In genomic region chr17:39095309-39095686, GRCh38 we compare ENCODE assay signal across 16 cellular contexts. TPM values are rescaled to one million over a fixed set of nuclear protein-coding genes. Genes with fewer than 3 reads are reported as not detected.
DNase-seq lines count a peak whose midpoint lies in the region; ATAC-seq and TF ChIP-seq lines count a peak whose summit lies in the region.
"Had no signal": no experiment of that assay in that cellular context is flagged by ENCODE, and none has a peak within 500 bp of the region (broad histone marks: within the 10 kb centered on the region; RNA-seq: fewer than 3 reads in every experiment).

No MANE protein-coding gene starts in this region.

- H3K27me3 ChIP-seq in CD8-positive, alpha-beta T cell (ENCODE audit: insufficient read depth, low read length) = no peaks in the 10 kb centered on the region
- H3K27me3 ChIP-seq in adipocyte (replicated peaks; ENCODE audit: control insufficient read depth, insufficient read depth, low read length) = no peaks in the 10 kb centered on the region
- H3K27me3 ChIP-seq in MM.1S (replicated peaks; ENCODE audit: insufficient read depth, low read length) = no peaks in the 10 kb centered on the region; the same call in 1 of the 2 replicates
- H3K27me3 ChIP-seq in stomach = peaks cover 0 to 13% (median 0%) of the 10 kb centered on the region in 3 donors
- H3K27me3 ChIP-seq: upper lobe of left lung had no signal

- POLR2A ChIA-PET in activated CD4-positive, alpha-beta T cell treated with anti-CD3 and anti-CD28 coated beads, Interleukin-2, amount 10 ng/mL, durations not matched to agents 7 days and 5 days (lab: Charles Lee) = no interaction called here
- POLR2A ChIA-PET in CD8-positive, alpha-beta T cell (lab: Charles Lee) = interaction anchor here (1.4 to 9.1 kb wide), 2 partner anchors 8 to 57 kb away, joined by 4 to 72 read pairs; partner anchors contain the start of gene PLXDC1
- POLR2A ChIA-PET in RWPE1 (lab: Yijun Ruan, JAX; ENCODE audit: low non-redundant PET) = no interaction called here

- no peaks in the 10 kb centered on the region for H3K79me2 ChIP-seq in MM.1S (ENCODE audit: low read length)

- H3K36me3 ChIP-seq in CD8-positive, alpha-beta T cell (ENCODE audit: insufficient read depth, low read length) = no peaks in the 10 kb centered on the region
- no peaks in the 10 kb centered on the region for H3K36me3 ChIP-seq in adipocyte (ENCODE audit: control insufficient read depth, insufficient read depth, low read length, severe bottlenecking)
- no peaks in the 10 kb centered on the region for H3K36me3 ChIP-seq in MM.1S (replicated peaks; ENCODE audit: insufficient read depth, low read length)
- H3K36me3 ChIP-seq in stomach = no peaks in the 10 kb centered on the region
- H3K36me3 ChIP-seq: upper lobe of left lung had no signal

- no peak for DNase-seq in activated CD4-positive, alpha-beta T cell treated with anti-CD3 and anti-CD28 coated beads, Interleukin-2, amount 10 ng/mL, durations not matched to agents 7 days and 5 days
- DNase-seq in activated CD4-positive, alpha-beta T cell treated with anti-CD3 and anti-CD28 coated beads, Interleukin-2, amount 50 U/mL, for 1 hour = no peak
- DNase-seq in CD8-positive, alpha-beta T cell = no peak
- DNase-seq in adipocyte (ENCODE audit: low read depth) = peak; percentile 41
- DNase-seq in natural killer cell treated with Interleukin-12 subunit alpha and Interleukin-12 subunit beta and Interleukin-15 and Interleukin-18, amount 100 ng/mL, for 72 hours (ENCODE audit: low spot score) = no peak
- DNase-seq in RWPE1 (ENCODE audit: low spot score) = no peak
- no peak for DNase-seq in MM.1S
- no peak for DNase-seq in stomach
- DNase-seq: activated effector memory CD4-positive, alpha-beta T cell treated with anti-CD3 and anti-CD28 coated beads, Interleukin-2, amount 50 U/mL, for 16 hours; dermis blood vessel endothelial cell; glutamatergic neuron; NCI-H1417; upper lobe of left lung had no signal

- no peaks in the 10 kb centered on the region for H4K20me1 ChIP-seq in MM.1S (ENCODE audit: insufficient read depth, low read length)

- CTCF ChIA-PET in activated CD4-positive, alpha-beta T cell treated with anti-CD3 and anti-CD28 coated beads, Interleukin-2, amount 10 ng/mL, durations not matched to agents 7 days and 5 days (lab: Charles Lee) = interaction anchor here (0.6 to 1.8 kb wide), 2 partner anchors 15 to 112 kb away, joined by 3 to 4 read pairs; no protein-coding TSS in a partner anchor
- CTCF ChIA-PET in CD8-positive, alpha-beta T cell (lab: Charles Lee) = interaction anchor here (1.4 to 7.3 kb wide), 3 partner anchors 8 to 79 kb away, joined by 4 to 94 read pairs (median 4); partner anchors contain the start of gene PLXDC1
- CTCF ChIA-PET in RWPE1 (lab: Yijun Ruan, JAX) = interaction anchor here (0.6 to 0.7 kb wide), 2 partner anchors 75 to 112 kb away, joined by 3 read pairs; no protein-coding TSS in a partner anchor

- peaks cover 77% of the 10 kb centered on the region for H3K4me1 Mint-ChIP-seq in activated CD4-positive, alpha-beta T cell treated with anti-CD3 and anti-CD28 coated beads, Interleukin-2, amount 10 ng/mL, durations not matched to agents 7 days and 5 days
- peaks cover 83% of the 10 kb centered on the region for H3K4me1 Mint-ChIP-seq in CD8-positive, alpha-beta T cell (ENCODE audit: low read depth)
- H3K4me1 Mint-ChIP-seq in natural killer cell treated with Interleukin-12 subunit alpha and Interleukin-12 subunit beta and Interleukin-15 and Interleukin-18, amount 100 ng/mL, for 72 hours (ENCODE audit: low read depth in 2 of 2) = peaks cover 70 to 71% of the 10 kb centered on the region in 2 donors

- no peak for ATAC-seq in CD8-positive, alpha-beta T cell
- no peak for ATAC-seq in natural killer cell treated with Interleukin-12 subunit alpha and Interleukin-12 subunit beta and Interleukin-15 and Interleukin-18, amount 100 ng/mL, for 72 hours

- H3K9me2 ChIP-seq in MM.1S (replicated peaks; ENCODE audit: insufficient read depth, low read length) = no peaks in the 10 kb centered on the region

- H3K4me3 Mint-ChIP-seq in activated CD4-positive, alpha-beta T cell treated with anti-CD3 and anti-CD28 coated beads, Interleukin-2, amount 10 ng/mL, durations not matched to agents 7 days and 5 days = peak overlapping the region; percentile 71
- H3K4me3 Mint-ChIP-seq in CD8-positive, alpha-beta T cell = peak overlapping the region; percentile 56
- H3K4me3 Mint-ChIP-seq in natural killer cell treated with Interleukin-12 subunit alpha and Interleukin-12 subunit beta and Interleukin-15 and Interleukin-18, amount 100 ng/mL, for 72 hours = peak overlapping the region; percentile 82

- 40 to 57% (median 46%) methylated on average over 5 of the region's 5 CpGs for WGBS in stomach, 5 donors

- peak overlapping the region; percentile 96 for H3K27ac Mint-ChIP-seq in activated CD4-positive, alpha-beta T cell treated with anti-CD3 and anti-CD28 coated beads, Interleukin-2, amount 10 ng/mL, durations not matched to agents 7 days and 5 days
- H3K27ac Mint-ChIP-seq in CD8-positive, alpha-beta T cell = peak overlapping the region; percentile 84
- peak overlapping the region; percentile 71 to 72 for H3K27ac Mint-ChIP-seq in natural killer cell treated with Interleukin-12 subunit alpha and Interleukin-12 subunit beta and Interleukin-15 and Interleukin-18, amount 100 ng/mL, for 72 hours

- no peak for TF ChIP-seq POLR2A in stomach (IDR thresholded peaks at IDR 0.05)

- no peaks in the 10 kb centered on the region for H3K9me3 ChIP-seq in CD8-positive, alpha-beta T cell (ENCODE audit: low read length)
- H3K9me3 ChIP-seq in adipocyte (ENCODE audit: control insufficient read depth, low read length) (no peaks in the 10 kb centered on the region), MM.1S (replicated peaks; ENCODE audit: insufficient read depth, low read length) (no peaks in the 10 kb centered on the region), stomach (no peaks in the 10 kb centered on the region)
- H3K9me3 ChIP-seq: upper lobe of left lung had no signal

- peaks cover 1% of the 10 kb centered on the region for H3K36me3 Mint-ChIP-seq in activated CD4-positive, alpha-beta T cell treated with anti-CD3 and anti-CD28 coated beads, Interleukin-2, amount 10 ng/mL, durations not matched to agents 7 days and 5 days (ENCODE audit: low read depth)
- H3K36me3 Mint-ChIP-seq in CD8-positive, alpha-beta T cell = no peaks in the 10 kb centered on the region
- no peaks in the 10 kb centered on the region for H3K36me3 Mint-ChIP-seq in natural killer cell treated with Interleukin-12 subunit alpha and Interleukin-12 subunit beta and Interleukin-15 and Interleukin-18, amount 100 ng/mL, for 72 hours

- H3K27me3 Mint-ChIP-seq in activated CD4-positive, alpha-beta T cell treated with anti-CD3 and anti-CD28 coated beads, Interleukin-2, amount 10 ng/mL, durations not matched to agents 7 days and 5 days = no peaks in the 10 kb centered on the region
- H3K27me3 Mint-ChIP-seq in CD8-positive, alpha-beta T cell (ENCODE audit: low read depth) = no peaks in the 10 kb centered on the region
- no peaks in the 10 kb centered on the region for H3K27me3 Mint-ChIP-seq in natural killer cell treated with Interleukin-12 subunit alpha and Interleukin-12 subunit beta and Interleukin-15 and Interleukin-18, amount 100 ng/mL, for 72 hours

- H3K9me3 Mint-ChIP-seq in activated CD4-positive, alpha-beta T cell treated with anti-CD3 and anti-CD28 coated beads, Interleukin-2, amount 10 ng/mL, durations not matched to agents 7 days and 5 days = no peaks in the 10 kb centered on the region
- H3K9me3 Mint-ChIP-seq in CD8-positive, alpha-beta T cell = no peaks in the 10 kb centered on the region
- H3K9me3 Mint-ChIP-seq in natural killer cell treated with Interleukin-12 subunit alpha and Interleukin-12 subunit beta and Interleukin-15 and Interleukin-18, amount 100 ng/mL, for 72 hours = no peaks in the 10 kb centered on the region

- H3K9ac ChIP-seq in adipocyte (ENCODE audit: low read length) (no peak overlapping the region), MM.1S (ENCODE audit: low read length) (no peak overlapping the region)

- no peak overlapping the region for H3K27ac ChIP-seq in CD8-positive, alpha-beta T cell (ENCODE audit: low read depth, low read length)
- H3K27ac ChIP-seq in RWPE1 (no peak overlapping the region), MM.1S (ENCODE audit: low read length) (no peak overlapping the region), stomach (peak overlapping the region in 2 of 5 donors; percentile 63 to 77)

- intact Hi-C loops in CD8-positive, alpha-beta T cell (cut with DNase I, micrococcal nuclease) = loop anchor here in 1 of 2 experiments (10.0 kb wide), 1 partner anchor 220 kb away; the partner anchor contains the start of gene LASP1
- intact Hi-C loops in stomach (cut with DNase I; ENCODE audit: low total_unique reads) = no loop called here

- H3F3A ChIP-seq in MM.1S (ENCODE audit: insufficient read depth, low read length) = no peaks in the 10 kb centered on the region

- no peak for TF ChIP-seq CTCF in CD8-positive, alpha-beta T cell (IDR thresholded peaks at IDR 0.05)
- TF ChIP-seq CTCF in RWPE1 (conservative IDR thresholded peaks at IDR 0.05; ENCODE audit: low read depth) = no peak
- no peak for TF ChIP-seq CTCF in MM.1S (IDR thresholded peaks at IDR 0.05; ENCODE audit: low read length)
- TF ChIP-seq CTCF in stomach (IDR thresholded peaks at IDR 0.05) = no peak

- TF ChIP-seq EP300 in stomach (IDR thresholded peaks at IDR 0.05) = no peak

- H2AFZ ChIP-seq in MM.1S (ENCODE audit: low read length) = no peak overlapping the region

- no peak overlapping the region for H3K4me3 ChIP-seq in CD8-positive, alpha-beta T cell (ENCODE audit: low read depth, low read length)
- H3K4me3 ChIP-seq in adipocyte (ENCODE audit: low read length) = no peak overlapping the region
- no peak overlapping the region for H3K4me3 ChIP-seq in MM.1S (ENCODE audit: low read length)
- H3K4me3 ChIP-seq in stomach = no peak overlapping the region
- H3K4me3 ChIP-seq: lung, upper lobe of left lung had no signal

- no peak overlapping the region for H3K4me2 ChIP-seq in MM.1S (ENCODE audit: low read depth, low read length)

- peaks cover 83% of the 10 kb centered on the region for H3K4me1 ChIP-seq in CD8-positive, alpha-beta T cell (ENCODE audit: insufficient read depth, low read length)
- H3K4me1 ChIP-seq in adipocyte (ENCODE audit: control insufficient read depth, insufficient read depth, low read length) (peaks cover 6% of the 10 kb centered on the region), MM.1S (ENCODE audit: low read length) (no peaks in the 10 kb centered on the region), stomach (peaks cover 0 to 63% (median 31%) of the 10 kb centered on the region in 4 donors)

RNA-seq across cellular contexts. Expression of gene PLXDC1, which starts 56.1 kb away (rescaled TPM):
- total RNA-seq in activated CD4-positive, alpha-beta T cell treated with anti-CD3 and anti-CD28 coated beads, Interleukin-2, amount 10 ng/mL, durations not matched to agents 7 days and 5 days = 1 to 10 TPM; 6.0 to 6.3 TPM
- total RNA-seq in CD8-positive, alpha-beta T cell = 10 to 100 TPM; 66.5 to 75.7 TPM
- under 1 TPM in 1 of 2 donors, not detected in 1; 0.43 TPM for total RNA-seq in natural killer cell treated with Interleukin-12 subunit alpha and Interleukin-12 subunit beta and Interleukin-15 and Interleukin-18, amount 100 ng/mL, for 72 hours
- total RNA-seq in stomach = 10 to 100 TPM in 2 of 5 donors, 1 to 10 TPM in 2, under 1 TPM in 1; 0.58 to 77.2 (median 8.4) TPM
- polyA plus RNA-seq in stomach = 1 to 10 TPM; 1.7 to 4.6 (median 2.1) TPM
- total RNA-seq: dermis blood vessel endothelial cell, epithelial cell of proximal tubule had no signal
- polyA plus RNA-seq: CD14-positive monocyte had no signal
